ENCODE assay signal across 11 cellular contexts in genomic region chr19:9644472-9644871, GRCh38.
"Had no signal": no experiment of that assay in that cellular context is flagged by ENCODE, and none has a peak within 500 bp of the region (broad histone marks: within the 10 kb centered on the region; RNA-seq: fewer than 3 reads in every experiment).

No MANE protein-coding gene starts in this region.

- H3K27ac ChIP-seq: coronary artery, neural progenitor cell, ovary, sigmoid colon had no signal

- H3K9me3 ChIP-seq: sigmoid colon had no signal

- H3K36me3 ChIP-seq: neural progenitor cell, ovary had no signal

- H2AFZ ChIP-seq: neural progenitor cell had no signal

- H3K4me1 ChIP-seq: neural progenitor cell, sigmoid colon had no signal

- H3K4me1 Mint-ChIP-seq: neural progenitor cell had no signal

- H3K27me3 ChIP-seq: neural progenitor cell, ovary, sigmoid colon had no signal

- H3K9ac ChIP-seq: neural progenitor cell had no signal

- DNase-seq: activated effector memory CD4-positive, alpha-beta T cell treated with Interleukin-2 at 50 U/mL for 16 hours; activated naive CD4-positive, alpha-beta T cell treated with anti-CD3 and anti-CD28 coated beads, Interleukin-2, amount 50 U/mL, for 16 hours; central memory CD4-positive, alpha-beta T cell; foreskin fibroblast; kidney glomerular epithelial cell; ovary; sigmoid colon; stimulated activated CD4-positive, alpha-beta T cell treated with anti-CD3 and anti-CD28 coated beads, Interleukin-1b, Interleukin-23, amount 100 ng/mL, for 48 hours had no signal

- ATAC-seq: activated CD4-positive, CD25-positive, alpha-beta regulatory T cell treated with anti-CD3 and anti-CD28 coated beads, Interleukin-2, amount 50 U/mL, for 24 hours had no signal

- H3K4me2 ChIP-seq: neural progenitor cell had no signal

- H3K4me3 Mint-ChIP-seq: neural progenitor cell had no signal

- H3K4me3 ChIP-seq: coronary artery, neural progenitor cell, ovary, sigmoid colon had no signal

- H3K27ac Mint-ChIP-seq: neural progenitor cell had no signal
